In the genomic region with DNA sequence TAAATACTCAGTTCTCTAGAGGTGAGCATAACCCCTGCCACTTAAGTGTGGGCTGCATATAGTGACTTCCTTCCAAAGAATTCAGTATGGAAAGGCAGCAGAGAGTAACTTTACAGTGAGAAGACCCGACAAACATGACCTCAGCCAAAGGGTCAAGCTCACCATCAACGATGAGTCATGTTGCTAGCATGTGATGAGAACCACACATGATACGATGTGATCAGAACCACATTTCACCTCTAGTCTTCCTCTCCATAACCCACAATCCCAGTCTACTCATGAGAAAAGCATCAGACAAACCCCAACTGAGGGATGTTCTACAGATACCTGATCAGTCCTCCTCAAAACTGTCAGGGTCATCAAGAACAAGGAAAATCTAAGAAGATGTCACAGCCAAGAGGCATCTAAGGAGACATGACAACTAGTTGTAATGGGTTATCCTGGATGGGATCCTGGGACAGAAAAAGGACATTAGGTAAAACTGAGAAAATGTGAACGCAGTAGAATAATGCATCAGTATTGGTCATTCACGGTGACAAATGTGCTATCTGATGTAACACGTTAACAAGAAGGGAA, we compare ENCODE assay signal across 1 cellular context.
TF ChIP-seq lines count a peak whose summit lies in the region.

No MANE protein-coding gene starts in this region.

TF ChIP-seq in K562, 482 proteins besides CTCF, POLR2A, EP300 and RAD21 (continued from another document):
- TF ChIP-seq, protein P1, sequence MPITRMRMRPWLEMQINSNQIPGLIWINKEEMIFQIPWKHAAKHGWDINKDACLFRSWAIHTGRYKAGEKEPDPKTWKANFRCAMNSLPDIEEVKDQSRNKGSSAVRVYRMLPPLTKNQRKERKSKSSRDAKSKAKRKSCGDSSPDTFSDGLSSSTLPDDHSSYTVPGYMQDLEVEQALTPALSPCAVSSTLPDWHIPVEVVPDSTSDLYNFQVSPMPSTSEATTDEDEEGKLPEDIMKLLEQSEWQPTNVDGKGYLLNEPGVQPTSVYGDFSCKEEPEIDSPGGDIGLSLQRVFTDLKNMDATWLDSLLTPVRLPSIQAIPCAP (CRISPR knock-in tag; IDR thresholded peaks at IDR 0.05; ENCODE audit: borderline replicate concordance) = no peak
- TF ChIP-seq ZNF584 (CRISPR knock-in tag; IDR thresholded peaks at IDR 0.05; ENCODE audit: low read depth) (peak; percentile 75), ZNF274 (IDR thresholded peaks at IDR 0.05; ENCODE audit: borderline replicate concordance, low read depth, low read length) (no peak), MED1 (CRISPR knock-in tag; IDR thresholded peaks at IDR 0.05; ENCODE audit: borderline replicate concordance) (no peak), SIX5 (IDR thresholded peaks at IDR 0.05; ENCODE audit: borderline replicate concordance in 1 of 2, insufficient read depth in 1 of 2, low read depth in 1 of 2, low read length in 2 of 2) (no peak), ZFX (CRISPR knock-in tag; IDR thresholded peaks at IDR 0.05) (no peak), CCAR2 (IDR thresholded peaks at IDR 0.05; ENCODE audit: low read depth, low read length) (no peak), NR2C2 (CRISPR knock-in tag; IDR thresholded peaks at IDR 0.05) (peak; percentile 69), NR2C2 (tag; IDR thresholded peaks at IDR 0.05) (peak; percentile 90), KLF1 (tag; IDR thresholded peaks at IDR 0.05) (no peak), KLF13 (tag; IDR thresholded peaks at IDR 0.05; ENCODE audit: borderline replicate concordance, low read depth) (no peak), CHD2 (IDR thresholded peaks at IDR 0.05; ENCODE audit: low read depth, low read length) (no peak), MCM5 (IDR thresholded peaks at IDR 0.05; ENCODE audit: low read depth) (no peak), TEAD2 (tag; IDR thresholded peaks at IDR 0.05) (no peak), RBM22 (IDR thresholded peaks at IDR 0.05; ENCODE audit: low read depth, low read length, poor library complexity, severe bottlenecking) (no peak), ZNF212 (CRISPR knock-in tag; IDR thresholded peaks at IDR 0.05) (no peak), ESRRB (CRISPR knock-in tag; IDR thresholded peaks at IDR 0.05; ENCODE audit: borderline replicate concordance) (no peak), ZBTB8A (IDR thresholded peaks at IDR 0.05; ENCODE audit: partially characterized antibody) (no peak), PHF20 (IDR thresholded peaks at IDR 0.05; ENCODE audit: partially characterized antibody) (no peak), ZNF561 (CRISPR knock-in tag; conservative IDR thresholded peaks at IDR 0.05) (no peak), SPI1 (IDR thresholded peaks at IDR 0.05; ENCODE audit: borderline replicate concordance, low read depth, low read length) (no peak), TRIM24 (IDR thresholded peaks at IDR 0.05) (peak in 1 of 2 experiments; percentile 34; a peak in 1 of 4 replicates), BRF1 (IDR thresholded peaks at IDR 0.05; ENCODE audit: borderline replicate concordance, extremely low read depth, insufficient read length) (no peak), MCM2 (IDR thresholded peaks at IDR 0.05; ENCODE audit: low read depth) (no peak), ZNF175 (CRISPR knock-in tag; IDR thresholded peaks at IDR 0.05; ENCODE audit: low read depth) (peak; percentile 70; the same call in 1 of the 2 replicates), RNF2 (IDR thresholded peaks at IDR 0.05) (no peak), ESRRA (IDR thresholded peaks at IDR 0.05; ENCODE audit: borderline replicate concordance, low read depth) (peak; percentile 56), RBM34 (IDR thresholded peaks at IDR 0.05; ENCODE audit: borderline replicate concordance, insufficient read depth, low read length) (no peak), HSF4 (CRISPR knock-in tag; IDR thresholded peaks at IDR 0.05; ENCODE audit: borderline replicate concordance) (no peak), EZH2 (IDR thresholded peaks at IDR 0.05; ENCODE audit: borderline replicate concordance, low read depth, low read length) (no peak), ZNF384 (IDR thresholded peaks at IDR 0.05; ENCODE audit: low read depth, low read length) (no peak), NFRKB (IDR thresholded peaks at IDR 0.05; ENCODE audit: low read depth) (0 out of 2 replicates have a peak, but pooled peaks have one; percentile 38), NBN (IDR thresholded peaks at IDR 0.05; ENCODE audit: low read depth) (no peak), ZEB2 (IDR thresholded peaks at IDR 0.05) (no peak), POLR3A (IDR thresholded peaks at IDR 0.05; ENCODE audit: borderline replicate concordance, extremely low read depth, insufficient read depth, insufficient read length) (no peak), ZNF644 (tag; IDR thresholded peaks at IDR 0.05; ENCODE audit: low read depth) (0 out of 2 replicates have a peak, but pooled peaks have one; percentile 11), ZNF143 (CRISPR knock-in tag; IDR thresholded peaks at IDR 0.05) (no peak)
- TF ChIP-seq, protein P2, sequence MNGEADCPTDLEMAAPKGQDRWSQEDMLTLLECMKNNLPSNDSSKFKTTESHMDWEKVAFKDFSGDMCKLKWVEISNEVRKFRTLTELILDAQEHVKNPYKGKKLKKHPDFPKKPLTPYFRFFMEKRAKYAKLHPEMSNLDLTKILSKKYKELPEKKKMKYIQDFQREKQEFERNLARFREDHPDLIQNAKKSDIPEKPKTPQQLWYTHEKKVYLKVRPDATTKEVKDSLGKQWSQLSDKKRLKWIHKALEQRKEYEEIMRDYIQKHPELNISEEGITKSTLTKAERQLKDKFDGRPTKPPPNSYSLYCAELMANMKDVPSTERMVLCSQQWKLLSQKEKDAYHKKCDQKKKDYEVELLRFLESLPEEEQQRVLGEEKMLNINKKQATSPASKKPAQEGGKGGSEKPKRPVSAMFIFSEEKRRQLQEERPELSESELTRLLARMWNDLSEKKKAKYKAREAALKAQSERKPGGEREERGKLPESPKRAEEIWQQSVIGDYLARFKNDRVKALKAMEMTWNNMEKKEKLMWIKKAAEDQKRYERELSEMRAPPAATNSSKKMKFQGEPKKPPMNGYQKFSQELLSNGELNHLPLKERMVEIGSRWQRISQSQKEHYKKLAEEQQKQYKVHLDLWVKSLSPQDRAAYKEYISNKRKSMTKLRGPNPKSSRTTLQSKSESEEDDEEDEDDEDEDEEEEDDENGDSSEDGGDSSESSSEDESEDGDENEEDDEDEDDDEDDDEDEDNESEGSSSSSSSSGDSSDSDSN (IDR thresholded peaks at IDR 0.05; ENCODE audit: borderline replicate concordance in 1 of 2, low read depth in 2 of 2, low read length in 2 of 2) = no peak
- TF ChIP-seq, protein P3, sequence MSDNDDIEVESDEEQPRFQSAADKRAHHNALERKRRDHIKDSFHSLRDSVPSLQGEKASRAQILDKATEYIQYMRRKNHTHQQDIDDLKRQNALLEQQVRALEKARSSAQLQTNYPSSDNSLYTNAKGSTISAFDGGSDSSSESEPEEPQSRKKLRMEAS (CRISPR knock-in tag; IDR thresholded peaks at IDR 0.05) = no peak
- TF ChIP-seq, protein P4, sequence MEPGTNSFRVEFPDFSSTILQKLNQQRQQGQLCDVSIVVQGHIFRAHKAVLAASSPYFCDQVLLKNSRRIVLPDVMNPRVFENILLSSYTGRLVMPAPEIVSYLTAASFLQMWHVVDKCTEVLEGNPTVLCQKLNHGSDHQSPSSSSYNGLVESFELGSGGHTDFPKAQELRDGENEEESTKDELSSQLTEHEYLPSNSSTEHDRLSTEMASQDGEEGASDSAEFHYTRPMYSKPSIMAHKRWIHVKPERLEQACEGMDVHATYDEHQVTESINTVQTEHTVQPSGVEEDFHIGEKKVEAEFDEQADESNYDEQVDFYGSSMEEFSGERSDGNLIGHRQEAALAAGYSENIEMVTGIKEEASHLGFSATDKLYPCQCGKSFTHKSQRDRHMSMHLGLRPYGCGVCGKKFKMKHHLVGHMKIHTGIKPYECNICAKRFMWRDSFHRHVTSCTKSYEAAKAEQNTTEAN (CRISPR knock-in tag; IDR thresholded peaks at IDR 0.05) = no peak
- TF ChIP-seq, protein P5, sequence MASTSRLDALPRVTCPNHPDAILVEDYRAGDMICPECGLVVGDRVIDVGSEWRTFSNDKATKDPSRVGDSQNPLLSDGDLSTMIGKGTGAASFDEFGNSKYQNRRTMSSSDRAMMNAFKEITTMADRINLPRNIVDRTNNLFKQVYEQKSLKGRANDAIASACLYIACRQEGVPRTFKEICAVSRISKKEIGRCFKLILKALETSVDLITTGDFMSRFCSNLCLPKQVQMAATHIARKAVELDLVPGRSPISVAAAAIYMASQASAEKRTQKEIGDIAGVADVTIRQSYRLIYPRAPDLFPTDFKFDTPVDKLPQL (IDR thresholded peaks at IDR 0.05; ENCODE audit: extremely low read depth, insufficient read length) = no peak
- TF ChIP-seq, protein P6, sequence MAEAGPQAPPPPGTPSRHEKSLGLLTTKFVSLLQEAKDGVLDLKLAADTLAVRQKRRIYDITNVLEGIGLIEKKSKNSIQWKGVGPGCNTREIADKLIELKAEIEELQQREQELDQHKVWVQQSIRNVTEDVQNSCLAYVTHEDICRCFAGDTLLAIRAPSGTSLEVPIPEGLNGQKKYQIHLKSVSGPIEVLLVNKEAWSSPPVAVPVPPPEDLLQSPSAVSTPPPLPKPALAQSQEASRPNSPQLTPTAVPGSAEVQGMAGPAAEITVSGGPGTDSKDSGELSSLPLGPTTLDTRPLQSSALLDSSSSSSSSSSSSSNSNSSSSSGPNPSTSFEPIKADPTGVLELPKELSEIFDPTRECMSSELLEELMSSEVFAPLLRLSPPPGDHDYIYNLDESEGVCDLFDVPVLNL (CRISPR knock-in tag; IDR thresholded peaks at IDR 0.05; ENCODE audit: low read depth) = no peak
